ENCODE assay signal across 1 cellular context in the genomic region with DNA sequence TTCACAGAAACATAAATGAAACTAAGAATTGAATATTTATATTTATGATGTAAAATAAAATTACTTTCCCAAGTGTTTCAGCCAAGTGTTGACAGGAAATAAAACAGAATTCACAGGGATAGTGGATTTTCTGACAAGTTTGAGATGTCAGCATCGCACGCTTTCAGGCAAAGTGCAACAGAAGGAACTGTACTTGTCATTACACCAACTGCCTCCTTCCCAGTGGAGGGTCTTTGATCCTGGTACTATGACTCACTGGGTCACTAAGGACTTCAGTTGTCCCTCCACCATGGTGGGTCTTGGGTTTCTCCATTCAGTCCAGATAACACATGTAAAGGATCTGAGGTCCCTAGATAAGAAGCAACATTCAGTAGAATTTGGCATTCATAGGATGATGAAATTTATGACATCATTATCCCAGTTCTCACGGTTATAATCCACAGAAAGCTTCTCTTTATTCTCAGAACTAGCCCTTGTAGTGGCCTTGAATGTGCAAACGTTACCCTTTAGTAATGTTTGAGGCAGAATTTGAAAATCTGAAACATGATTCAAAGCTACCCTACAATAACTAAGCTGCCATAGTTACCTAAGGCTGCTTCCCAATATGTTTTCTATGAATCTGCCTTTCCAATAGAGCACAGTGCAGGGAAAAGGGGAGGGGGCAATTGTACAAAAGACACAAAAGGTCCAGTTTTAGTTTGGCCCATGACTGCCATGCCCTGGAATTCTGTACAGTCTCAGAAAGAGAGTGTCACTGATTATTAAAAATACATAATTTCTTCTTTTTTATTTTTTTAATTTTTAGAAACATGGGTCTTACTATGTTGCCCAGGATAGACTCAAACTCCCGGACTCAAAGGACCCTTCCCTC.
TF ChIP-seq lines count a peak whose summit lies in the region.

No MANE protein-coding gene starts in this region.

TF ChIP-seq in K562, 482 proteins besides CTCF, POLR2A, EP300 and RAD21 (continued from another document and continues in another):
- no peak for TF ChIP-seq ZNF224 (CRISPR knock-in tag; IDR thresholded peaks at IDR 0.05)
- TF ChIP-seq, protein P1, sequence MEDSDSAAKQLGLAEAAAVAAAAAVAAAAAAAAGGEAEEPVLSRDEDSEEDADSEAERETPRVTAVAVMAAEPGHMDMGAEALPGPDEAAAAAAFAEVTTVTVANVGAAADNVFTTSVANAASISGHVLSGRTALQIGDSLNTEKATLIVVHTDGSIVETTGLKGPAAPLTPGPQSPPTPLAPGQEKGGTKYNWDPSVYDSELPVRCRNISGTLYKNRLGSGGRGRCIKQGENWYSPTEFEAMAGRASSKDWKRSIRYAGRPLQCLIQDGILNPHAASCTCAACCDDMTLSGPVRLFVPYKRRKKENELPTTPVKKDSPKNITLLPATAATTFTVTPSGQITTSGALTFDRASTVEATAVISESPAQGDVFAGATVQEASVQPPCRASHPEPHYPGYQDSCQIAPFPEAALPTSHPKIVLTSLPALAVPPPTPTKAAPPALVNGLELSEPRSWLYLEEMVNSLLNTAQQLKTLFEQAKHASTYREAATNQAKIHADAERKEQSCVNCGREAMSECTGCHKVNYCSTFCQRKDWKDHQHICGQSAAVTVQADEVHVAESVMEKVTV (CRISPR knock-in tag; IDR thresholded peaks at IDR 0.05), result peak; percentile 41; the same call in 1 of the 2 replicates
- TF ChIP-seq ZC3H11A (IDR thresholded peaks at IDR 0.05; ENCODE audit: low read depth, low read length), result no peak
- TF ChIP-seq ZNF407 (IDR thresholded peaks at IDR 0.05; ENCODE audit: low read depth), result no peak
- TF ChIP-seq KLF1 (tag; IDR thresholded peaks at IDR 0.05), result no peak
- no peak for TF ChIP-seq MCM5 (IDR thresholded peaks at IDR 0.05; ENCODE audit: low read depth)
- no peak for TF ChIP-seq BCL6 (CRISPR knock-in tag; IDR thresholded peaks at IDR 0.05)
- peak; percentile 94 for TF ChIP-seq MTA1 (IDR thresholded peaks at IDR 0.05; ENCODE audit: borderline replicate concordance)
- peak; percentile 53; the same call in 1 of the 2 replicates for TF ChIP-seq TSHZ1 (CRISPR knock-in tag; IDR thresholded peaks at IDR 0.05)
- TF ChIP-seq HMG20A (CRISPR knock-in tag; conservative IDR thresholded peaks at IDR 0.05), result no peak
- no peak for TF ChIP-seq KAT2B (IDR thresholded peaks at IDR 0.05; ENCODE audit: low read depth, low read length)
- TF ChIP-seq MYBL2 (IDR thresholded peaks at IDR 0.05; ENCODE audit: low read depth), result peak; percentile 72
- TF ChIP-seq MYBL2 (CRISPR knock-in tag; IDR thresholded peaks at IDR 0.05; ENCODE audit: borderline replicate concordance), result no peak
- no peak for TF ChIP-seq ZNF740 (CRISPR knock-in tag; IDR thresholded peaks at IDR 0.05)
- no peak for TF ChIP-seq ZNF740 (tag; IDR thresholded peaks at IDR 0.05)
- no peak for TF ChIP-seq ZNF561 (CRISPR knock-in tag; conservative IDR thresholded peaks at IDR 0.05)
- TF ChIP-seq FOXM1 (IDR thresholded peaks at IDR 0.05; ENCODE audit: low read depth), result peak; percentile 94
- no peak for TF ChIP-seq FOXM1 (CRISPR knock-in tag; IDR thresholded peaks at IDR 0.05; ENCODE audit: low read depth)
- TF ChIP-seq HMGN3 (IDR thresholded peaks at IDR 0.05; ENCODE audit: borderline replicate concordance, extremely low read depth, insufficient read length, low read depth, low read length), result peak; percentile 66
- TF ChIP-seq MBD1 (CRISPR knock-in tag; IDR thresholded peaks at IDR 0.05), result no peak
- no peak for TF ChIP-seq CBX1 (IDR thresholded peaks at IDR 0.05; ENCODE audit: low read depth)
- TF ChIP-seq, protein P2, sequence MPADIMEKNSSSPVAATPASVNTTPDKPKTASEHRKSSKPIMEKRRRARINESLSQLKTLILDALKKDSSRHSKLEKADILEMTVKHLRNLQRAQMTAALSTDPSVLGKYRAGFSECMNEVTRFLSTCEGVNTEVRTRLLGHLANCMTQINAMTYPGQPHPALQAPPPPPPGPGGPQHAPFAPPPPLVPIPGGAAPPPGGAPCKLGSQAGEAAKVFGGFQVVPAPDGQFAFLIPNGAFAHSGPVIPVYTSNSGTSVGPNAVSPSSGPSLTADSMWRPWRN (IDR thresholded peaks at IDR 0.05; ENCODE audit: low read depth), result peak; percentile 50
- 0 out of 2 replicates have a peak, but pooled peaks have one; percentile 54 for TF ChIP-seq MEF2A (IDR thresholded peaks at IDR 0.05; ENCODE audit: control insufficient read depth, low read depth, low read length)
- no peak for TF ChIP-seq ZNF507 (tag; conservative IDR thresholded peaks at IDR 0.05)
- peak; percentile 74 for TF ChIP-seq PRDM10 (IDR thresholded peaks at IDR 0.05; ENCODE audit: partially characterized antibody)
- TF ChIP-seq, protein P3, sequence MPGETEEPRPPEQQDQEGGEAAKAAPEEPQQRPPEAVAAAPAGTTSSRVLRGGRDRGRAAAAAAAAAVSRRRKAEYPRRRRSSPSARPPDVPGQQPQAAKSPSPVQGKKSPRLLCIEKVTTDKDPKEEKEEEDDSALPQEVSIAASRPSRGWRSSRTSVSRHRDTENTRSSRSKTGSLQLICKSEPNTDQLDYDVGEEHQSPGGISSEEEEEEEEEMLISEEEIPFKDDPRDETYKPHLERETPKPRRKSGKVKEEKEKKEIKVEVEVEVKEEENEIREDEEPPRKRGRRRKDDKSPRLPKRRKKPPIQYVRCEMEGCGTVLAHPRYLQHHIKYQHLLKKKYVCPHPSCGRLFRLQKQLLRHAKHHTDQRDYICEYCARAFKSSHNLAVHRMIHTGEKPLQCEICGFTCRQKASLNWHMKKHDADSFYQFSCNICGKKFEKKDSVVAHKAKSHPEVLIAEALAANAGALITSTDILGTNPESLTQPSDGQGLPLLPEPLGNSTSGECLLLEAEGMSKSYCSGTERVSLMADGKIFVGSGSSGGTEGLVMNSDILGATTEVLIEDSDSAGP (CRISPR knock-in tag; IDR thresholded peaks at IDR 0.05), result 0 out of 2 replicates have a peak, but pooled peaks have one; percentile 32
- TF ChIP-seq TAF15 (IDR thresholded peaks at IDR 0.05; ENCODE audit: low read depth, low read length), result no peak
- no peak for TF ChIP-seq ZNF717 (CRISPR knock-in tag; IDR thresholded peaks at IDR 0.05)
- TF ChIP-seq KLF10 (CRISPR knock-in tag; IDR thresholded peaks at IDR 0.05), result no peak
